In the genomic region with DNA sequence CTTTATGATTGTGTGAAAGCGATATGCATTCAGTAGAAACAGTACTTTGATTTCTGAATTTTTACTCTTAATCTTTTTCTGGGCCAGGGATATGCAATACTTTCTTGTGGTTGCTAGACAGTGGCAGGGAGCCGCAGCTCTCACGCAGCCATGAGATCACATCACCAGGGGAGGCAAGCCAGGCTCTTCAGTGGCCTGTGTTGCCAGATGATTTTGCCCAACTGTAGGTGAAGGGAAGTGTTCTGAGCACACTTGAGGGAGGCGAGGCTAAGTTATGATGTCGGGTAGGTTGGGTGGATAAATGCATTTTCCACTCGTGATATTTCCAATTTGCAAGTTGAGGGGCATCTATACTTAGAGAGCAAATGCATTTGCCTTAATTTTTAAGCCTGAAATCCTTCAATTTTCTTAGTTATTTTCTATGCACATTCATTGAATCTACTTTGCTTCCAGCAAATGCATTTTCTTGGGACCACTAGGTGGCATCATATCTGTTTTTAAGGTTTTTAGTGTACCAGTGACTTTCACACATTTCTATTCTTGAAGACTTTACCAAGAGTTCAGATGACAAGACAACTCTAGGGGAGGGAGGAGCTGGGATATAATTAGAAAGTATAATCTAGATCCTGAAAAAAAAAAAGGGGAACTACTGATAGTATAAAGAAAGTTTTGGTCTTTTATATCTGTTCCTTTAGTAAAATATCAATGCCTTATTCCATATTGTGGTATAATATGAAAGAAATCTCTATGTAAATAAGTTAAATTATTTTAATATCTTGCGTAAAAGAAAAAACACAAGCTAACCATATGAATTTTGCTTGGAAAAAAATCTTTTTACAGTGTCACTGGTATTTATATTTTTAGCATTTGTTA, we compare ENCODE assay signal across 8 cellular contexts.
DNase-seq lines count a peak whose midpoint lies in the region; ATAC-seq and TF ChIP-seq lines count a peak whose summit lies in the region.

No MANE protein-coding gene starts in this region.

- ATAC-seq in IMR-90 (ENCODE audit: low read depth) (no peak), RWPE2 (ENCODE audit: low read depth) (no peak), GM21529 (IDR thresholded peaks at IDR 0.05; ENCODE audit: unreplicated experiment) (no peak)

- intact Hi-C loops in IMR-90 (cut with micrococcal nuclease) (no loop called here), lower leg skin (cut with DNase I; ENCODE audit: low total_unique reads) (no loop called here)

- in situ Hi-C loops in IMR-90 (cut with MboI; ENCODE audit: low sequenced_read_pairs), result no loop called here

- TF ChIP-seq RAD21 in IMR-90 (IDR thresholded peaks at IDR 0.05; ENCODE audit: low read length), result peak; percentile 47

- WGBS in IMR-90 (ENCODE audit: extremely low coverage in 2 of 2, insufficient read length in 1 of 2), 2 experiments, result 27% methylated on average over 2 of the region's 7 CpGs; no CpG with 5 or more reads in 1 of the 2 experiments
- WGBS in lower leg skin, 2 donors, result 50% methylated on average over 7 of the region's 7 CpGs

- no peak overlapping the region for H4K5ac ChIP-seq in IMR-90 (ENCODE audit: low read depth, low read length)

- H3K4me1 ChIP-seq in IMR-90 (ENCODE audit: control insufficient read depth, insufficient read depth, low read length) (no peaks in the 10 kb centered on the region), RWPE2 (ENCODE audit: insufficient read depth, poor library complexity, severe bottlenecking) (no peaks in the 10 kb centered on the region)

- no peaks in the 10 kb centered on the region for H4K20me1 ChIP-seq in IMR-90 (ENCODE audit: insufficient read depth, low read length)

- H4K8ac ChIP-seq in IMR-90 (ENCODE audit: low read depth in 2 of 2, low read length in 2 of 2), result no peak overlapping the region

- dilution Hi-C loops in IMR-90 (cut with HindIII; ENCODE audit: low sequenced_read_pairs, unreplicated experiment), result no loop called here

- H4K91ac ChIP-seq in IMR-90 (ENCODE audit: insufficient read depth, low read depth, low read length), result no peak overlapping the region

- H3K27me3 ChIP-seq in IMR-90 (ENCODE audit: control insufficient read depth, insufficient read depth, low read length) (no peaks in the 10 kb centered on the region), RWPE2 (ENCODE audit: insufficient read depth, poor library complexity, severe bottlenecking) (no peaks in the 10 kb centered on the region)

- H2AK9ac ChIP-seq in IMR-90 (replicated peaks; ENCODE audit: low read depth, low read length, poor library complexity), result no peak overlapping the region

- H2BK15ac ChIP-seq in IMR-90 (ENCODE audit: low read depth, low read length), result no peak overlapping the region

- H2BK5ac ChIP-seq in IMR-90 (ENCODE audit: low read depth, low read length, poor library complexity, severe bottlenecking), result no peak overlapping the region

- TF ChIP-seq CTCF in IMR-90 (conservative IDR thresholded peaks at IDR 0.05; ENCODE audit: low read depth, low read length), result peak; percentile 50
- TF ChIP-seq CTCF in RWPE2 (IDR thresholded peaks at IDR 0.05; ENCODE audit: poor library complexity, severe bottlenecking), result peak; percentile 83
- no peak for TF ChIP-seq CTCF in lower leg skin (IDR thresholded peaks at IDR 0.05)

- no peak overlapping the region for H3K23ac ChIP-seq in IMR-90 (ENCODE audit: low read depth, low read length)

- no peak overlapping the region for H2AK5ac ChIP-seq in IMR-90 (ENCODE audit: low read depth, low read length)

- no peak overlapping the region for H3K14ac ChIP-seq in IMR-90 (replicated peaks; ENCODE audit: low read depth, low read length)

- H3K27ac ChIP-seq in IMR-90 (ENCODE audit: insufficient read depth, low read length) (no peak overlapping the region), RWPE2 (ENCODE audit: poor library complexity, severe bottlenecking) (no peak overlapping the region)

- no peak overlapping the region for H3K9ac ChIP-seq in IMR-90 (ENCODE audit: low read depth, low read length)

- CTCF ChIA-PET in IMR-90 (lab: Yijun Ruan, JAX), result interaction anchor here (0.6 to 0.7 kb wide), 2 partner anchors 897 to 1286 kb away, joined by 3 to 4 read pairs; no protein-coding TSS in a partner anchor

- H3K9me3 ChIP-seq in IMR-90 (ENCODE audit: control insufficient read depth, insufficient read depth, low read length) (peaks cover 3% of the 10 kb centered on the region; the same call in 1 of the 2 replicates), RWPE2 (ENCODE audit: severe bottlenecking) (no peaks in the 10 kb centered on the region)

- H2AFZ ChIP-seq in IMR-90 (replicated peaks; ENCODE audit: low read length, poor library complexity), result no peak overlapping the region

- peak; percentile 18 for DNase-seq in Daoy (ENCODE audit: low read depth)
- DNase-seq in IMR-90, result peak; percentile 17
- DNase-seq in RWPE2 (ENCODE audit: low spot score), result no peak
- peak; percentile 18 for DNase-seq in fibroblast of the conjunctiva (ENCODE audit: low read depth)
- peak; percentile 4 for DNase-seq in stromal cell of bone marrow (ENCODE audit: low read depth)
- DNase-seq in lower leg skin (ENCODE audit: low spot score in 2 of 2), result no peak
- DNase-seq in activated naive CD4-positive, alpha-beta T cell (lab: John Stamatoyannopoulos, UW), result no peak

- H3K4me3 ChIP-seq in IMR-90 (ENCODE audit: insufficient read depth, low read depth, low read length) (no peak overlapping the region), RWPE2 (ENCODE audit: severe bottlenecking) (no peak overlapping the region), lower leg skin (ENCODE audit: low read depth, poor library complexity, severe bottlenecking) (no peak overlapping the region)

- no peaks in the 10 kb centered on the region for H3K79me1 ChIP-seq in IMR-90 (ENCODE audit: low read depth in 1 of 2, low read length in 2 of 2)

- no peak overlapping the region for H2BK20ac ChIP-seq in IMR-90 (ENCODE audit: low read depth, low read length)

- no peaks in the 10 kb centered on the region for H3K9me1 ChIP-seq in IMR-90 (ENCODE audit: insufficient read depth, low read length)

- TF ChIP-seq POLR2A in IMR-90 (IDR thresholded peaks at IDR 0.05; ENCODE audit: low read depth, low read length), result no peak
- TF ChIP-seq POLR2A in lower leg skin (IDR thresholded peaks at IDR 0.05), result no peak

- POLR2A ChIA-PET in IMR-90 (lab: Charles Lee; ENCODE audit: unreplicated experiment), result no interaction called here

- H3K4ac ChIP-seq in IMR-90 (ENCODE audit: low read depth, low read length), result no peak overlapping the region

- no peaks in the 10 kb centered on the region for H3K36me3 ChIP-seq in IMR-90 (ENCODE audit: control insufficient read depth, insufficient read depth, low read length)
- H3K36me3 ChIP-seq in RWPE2 (ENCODE audit: low read depth), result no peaks in the 10 kb centered on the region

- H3K18ac ChIP-seq in IMR-90 (ENCODE audit: low read depth, low read length), result no peak overlapping the region

- no TSS peak for BruUV-seq in IMR-90 (replicated peaks; lab: Mats Ljungman, UMichigan)

- H3K4me2 ChIP-seq in IMR-90 (ENCODE audit: low read depth, low read length), result no peak overlapping the region

- H3K56ac ChIP-seq in IMR-90 (ENCODE audit: extremely low read depth, insufficient read depth, low read length), result no peak overlapping the region

- no peak overlapping the region for H2BK120ac ChIP-seq in IMR-90 (ENCODE audit: low read depth, low read length)

TF ChIP-seq in IMR-90, 13 proteins besides CTCF, POLR2A, EP300 and RAD21:
- TF ChIP-seq SMC3 (IDR thresholded peaks at IDR 0.05; ENCODE audit: low read depth, low read length) (peak; percentile 36; the same call in 1 of the 2 replicates), CHD1 (IDR thresholded peaks at IDR 0.05; ENCODE audit: low read depth, low read length) (no peak)

Comparison
In these comparisons a context has a peak if more than half of its experiments do, and no peak if none do; other contexts are left out.
1. DNase-seq: peak in Daoy (single experiment), IMR-90 (single experiment), fibroblast of the conjunctiva (single experiment) and stromal cell of bone marrow (single experiment); none in RWPE2 (single experiment), lower leg skin (0 of 2) and activated naive CD4-positive, alpha-beta T cell (0 of 4).
2. CTCF ChIP-seq: peak in IMR-90 (single experiment) and RWPE2 (single experiment); none in lower leg skin (0 of 3).